11 cellular contexts compared by ENCODE assay signal in genomic region chr17:50981279-50981678, GRCh38.
"Had no signal": no experiment of that assay in that cellular context is flagged by ENCODE, and none has a peak within 500 bp of the region (broad histone marks: within the 10 kb centered on the region; RNA-seq: fewer than 3 reads in every experiment).

No MANE protein-coding gene starts in this region.

- DNase-seq: GM23248, GOT3, H7, H9, HCEC 1CT, HFFc6 had no signal

- H3K9me3 ChIP-seq: HAP-1 had no signal

- H3K4me3 ChIP-seq: GM23248, GM23338, HAP-1 had no signal

- ATAC-seq: GM23338, HCT116 had no signal

- H2AFZ ChIP-seq: GM23248, GM23338 had no signal

- H3K27ac ChIP-seq: GM23248 had no signal

- H3K4me2 ChIP-seq: GM23338 had no signal

- H3K9ac ChIP-seq: GM23248 had no signal

- FAIRE-seq: H1, H54 had no signal
